ENCODE assay signal across 7 cellular contexts in the genomic region with DNA sequence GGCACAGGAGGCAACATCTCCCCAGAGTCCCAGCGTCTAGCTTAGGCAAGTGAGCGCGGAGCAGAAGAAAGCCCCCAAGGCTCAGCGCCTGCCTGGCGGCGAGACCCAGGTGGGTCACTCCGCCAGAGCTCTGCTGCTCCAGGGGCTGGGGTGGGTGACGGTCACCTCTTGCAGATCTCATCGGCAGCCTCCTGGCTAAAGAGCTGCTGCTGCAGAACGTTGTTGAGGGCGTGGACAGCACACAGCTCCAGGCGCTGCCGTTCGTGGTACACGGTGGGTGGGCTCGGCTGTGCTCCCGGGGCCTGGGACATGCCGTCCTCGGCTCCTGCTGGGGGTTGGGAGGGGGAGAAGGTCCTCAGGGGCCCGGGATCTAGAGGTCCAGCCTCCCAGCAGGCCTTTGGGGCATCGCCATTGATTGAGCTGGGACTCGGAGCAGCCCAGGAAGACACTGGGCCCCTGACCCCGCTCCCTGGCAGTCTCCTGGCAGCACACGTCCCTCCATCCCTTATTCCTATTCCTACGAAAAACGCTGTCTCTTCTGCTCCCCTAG. TPM values are rescaled to one million over a fixed set of nuclear protein-coding genes. Genes with fewer than 3 reads are reported as not detected.
DNase-seq lines count a peak whose midpoint lies in the region; ATAC-seq, FAIRE-seq and TF ChIP-seq lines count a peak whose summit lies in the region.

No MANE protein-coding gene starts in this region.

- H3K4me1 ChIP-seq in HUES48 (ENCODE audit: control insufficient read depth, insufficient read depth, low read length) (no peaks in the 10 kb centered on the region; the same call in 1 of the 2 replicates), adipocyte (ENCODE audit: control insufficient read depth, insufficient read depth, low read length) (peaks cover 8% of the 10 kb centered on the region), keratinocyte (ENCODE audit: control insufficient read depth, extremely low read depth, insufficient read depth, low read length) (peaks cover 4% of the 10 kb centered on the region)

- H3K27me3 ChIP-seq in HUES48 (ENCODE audit: control insufficient read depth, insufficient read depth, low read length) (peaks cover 4% of the 10 kb centered on the region), adipocyte (replicated peaks; ENCODE audit: control insufficient read depth, insufficient read depth, low read length) (no peaks in the 10 kb centered on the region), keratinocyte (ENCODE audit: control insufficient read depth, extremely low read depth, insufficient read depth, low read length) (peaks cover 3% of the 10 kb centered on the region)

- H3K9me3 ChIP-seq in HUES48 (ENCODE audit: control insufficient read depth, insufficient read depth, low read length) (no peaks in the 10 kb centered on the region), adipocyte (ENCODE audit: control insufficient read depth, low read length) (no peaks in the 10 kb centered on the region), keratinocyte (ENCODE audit: control insufficient read depth, low read depth, low read length) (no peaks in the 10 kb centered on the region)

- peak overlapping the region; percentile 49 for H2AFZ ChIP-seq in keratinocyte (ENCODE audit: control insufficient read depth, low read length)

- H3K36me3 ChIP-seq in HUES48 (ENCODE audit: control insufficient read depth, insufficient read depth, low read length): no peaks in the 10 kb centered on the region
- no peaks in the 10 kb centered on the region for H3K36me3 ChIP-seq in adipocyte (ENCODE audit: control insufficient read depth, insufficient read depth, low read length, severe bottlenecking)
- peaks cover 0 to 1% of the 10 kb centered on the region in 2 experiments for H3K36me3 ChIP-seq in keratinocyte (ENCODE audit: control insufficient read depth in 2 of 2, extremely low read depth in 1 of 2, insufficient read depth in 2 of 2, low read length in 2 of 2)

- no peak for ATAC-seq in GM21367 (IDR thresholded peaks at IDR 0.05; ENCODE audit: unreplicated experiment)
- no peak for ATAC-seq in HG03460 (IDR thresholded peaks at IDR 0.05; ENCODE audit: unreplicated experiment)

- DNase-seq in adipocyte (ENCODE audit: low read depth): peak; percentile 40
- no peak for DNase-seq in keratinocyte (ENCODE audit: low read depth, low spot score)
- DNase-seq in substantia nigra (lab: John Stamatoyannopoulos, UW): peak in 5 of 49 donors; percentile 11 to 51 (median 45)
- DNase-seq in effector CD8-positive, alpha-beta T cell (lab: John Stamatoyannopoulos, UW): no peak

- peak overlapping the region; percentile 91 for H3K4me2 ChIP-seq in keratinocyte (ENCODE audit: control insufficient read depth, extremely low read depth, insufficient read depth, low read depth, low read length)

- peaks cover 5% of the 10 kb centered on the region for H3K79me2 ChIP-seq in keratinocyte (ENCODE audit: control insufficient read depth, insufficient read depth, low read length)

- dilution Hi-C loops in keratinocyte (cut with MboI; ENCODE audit: extremely low pct_ligation_motif_present, low sequenced_read_pairs): no loop called here

- FAIRE-seq in keratinocyte (lab: Jason Lieb, UNC): no peak

- H3K27ac ChIP-seq in HUES48 (ENCODE audit: low read depth, low read length) (no peak overlapping the region), keratinocyte (ENCODE audit: control insufficient read depth, insufficient read depth, low read length) (peak overlapping the region; percentile 68), substantia nigra (ENCODE audit: low read depth, low read length, poor library complexity, severe bottlenecking) (peak overlapping the region; percentile 98)

- H3K4me3 ChIP-seq in HUES48 (ENCODE audit: low read depth, low read length): peak overlapping the region; percentile 71
- H3K4me3 ChIP-seq in adipocyte (ENCODE audit: low read length): peak overlapping the region; percentile 98
- H3K4me3 ChIP-seq in keratinocyte (ENCODE audit: control insufficient read depth in 2 of 3, extremely low read depth in 1 of 3, insufficient read depth in 2 of 3, low read depth in 1 of 3, low read length in 3 of 3): peak overlapping the region; percentile 68 to 94 (median 91)

- H4K20me1 ChIP-seq in keratinocyte (ENCODE audit: control insufficient read depth, extremely low read depth, insufficient read depth, low read length): no peaks in the 10 kb centered on the region

- no peaks in the 10 kb centered on the region for H3K9me1 ChIP-seq in keratinocyte (ENCODE audit: control insufficient read depth, extremely low read depth, insufficient read depth, low read length)

- H3K9ac ChIP-seq in HUES48 (ENCODE audit: low read depth, low read length) (no peak overlapping the region), adipocyte (ENCODE audit: low read length) (peak overlapping the region; percentile 97), keratinocyte (ENCODE audit: control insufficient read depth, extremely low read depth, insufficient read depth, low read length) (peak overlapping the region; percentile 81)

- no peak for TF ChIP-seq CTCF in keratinocyte (optimal IDR thresholded peaks at IDR 0.05 in 1 of 3, IDR thresholded peaks at IDR 0.05 in 1 of 3, conservative IDR thresholded peaks at IDR 0.05 in 1 of 3; ENCODE audit: extremely low read depth in 1 of 3, insufficient read depth in 2 of 3, low read length in 3 of 3)

RNA-seq across cellular contexts. Expression of a gene that starts 0.8 kb away (rescaled TPM):
- polyA plus RNA-seq in keratinocyte: 18.7 to 48.7 TPM (median 21.0 TPM) in 3 replicates
- polyA plus RNA-seq in keratinocyte (2011; ENCODE audit: low read depth): 5.1 TPM
- polyA plus RNA-seq in keratinocyte (2011; cell fraction: cytosol; rRNA removed): 10.5 and 42.5 TPM in 2 replicates
- 11.3 and 18.3 TPM in 2 replicates for polyA plus RNA-seq in keratinocyte (2011; cell fraction: nucleus; rRNA removed)
- 18.1 and 49.9 TPM in 2 replicates for polyA plus RNA-seq in keratinocyte (2012; ENCODE audit: low replicate concordance)
- 4.3 to 6.3 TPM (median 4.6 TPM) in 3 replicates for polyA minus RNA-seq in keratinocyte
- 43.2 TPM for polyA minus RNA-seq in keratinocyte (2011; cell fraction: cytosol; rRNA and poly(A)+ RNA removed)
- 3.6 and 4.1 TPM in 2 replicates for polyA minus RNA-seq in keratinocyte (2011; cell fraction: nucleus; rRNA and poly(A)+ RNA removed)

RNA-seq across cellular contexts. Expression of a gene that starts 3.5 kb away (rescaled TPM):
- not detected in 3 replicates for polyA plus RNA-seq in keratinocyte
- polyA plus RNA-seq in keratinocyte (2011; ENCODE audit: low read depth): not detected
- not detected in 2 replicates for polyA plus RNA-seq in keratinocyte (2011; cell fraction: cytosol; rRNA removed)
- polyA plus RNA-seq in keratinocyte (2011; cell fraction: nucleus; rRNA removed): not detected in 2 replicates
- 0.24 and 0.52 TPM in 2 replicates for polyA plus RNA-seq in keratinocyte (2012; ENCODE audit: low replicate concordance)
- not detected in 3 replicates for polyA minus RNA-seq in keratinocyte
- not detected for polyA minus RNA-seq in keratinocyte (2011; cell fraction: cytosol; rRNA and poly(A)+ RNA removed)
- polyA minus RNA-seq in keratinocyte (2011; cell fraction: nucleus; rRNA and poly(A)+ RNA removed): not detected in 2 replicates

RNA-seq across cellular contexts. Expression of a gene that starts 33.5 kb away (rescaled TPM):
- 0.37 to 0.83 TPM (median 0.64 TPM) in 3 replicates for polyA plus RNA-seq in keratinocyte
- not detected for polyA plus RNA-seq in keratinocyte (2011; ENCODE audit: low read depth)
- polyA plus RNA-seq in keratinocyte (2011; cell fraction: cytosol; rRNA removed): 0.51 and 1.8 TPM in 2 replicates
- polyA plus RNA-seq in keratinocyte (2011; cell fraction: nucleus; rRNA removed): 0.66 and 1.4 TPM in 2 replicates
- polyA plus RNA-seq in keratinocyte (2012; ENCODE audit: low replicate concordance): 1.0 and 1.9 TPM in 2 replicates
- 0.23 to 4.1 TPM (median 0.51 TPM) in 3 replicates for polyA minus RNA-seq in keratinocyte
- polyA minus RNA-seq in keratinocyte (2011; cell fraction: cytosol; rRNA and poly(A)+ RNA removed): 2.1 TPM
- 0.42 TPM in 1 of 2 replicates, not detected in the other for polyA minus RNA-seq in keratinocyte (2011; cell fraction: nucleus; rRNA and poly(A)+ RNA removed)

RNA-seq across cellular contexts. Expression of a gene that starts 33.9 kb away (rescaled TPM):
- 26.7 to 36.9 TPM (median 32.3 TPM) in 3 replicates for polyA plus RNA-seq in keratinocyte
- 3.7 TPM for polyA plus RNA-seq in keratinocyte (2011; ENCODE audit: low read depth)
- 14.3 and 30.6 TPM in 2 replicates for polyA plus RNA-seq in keratinocyte (2011; cell fraction: cytosol; rRNA removed)
- polyA plus RNA-seq in keratinocyte (2011; cell fraction: nucleus; rRNA removed): 35.0 and 40.0 TPM in 2 replicates
- polyA plus RNA-seq in keratinocyte (2012; ENCODE audit: low replicate concordance): 16.5 and 49.2 TPM in 2 replicates
- polyA minus RNA-seq in keratinocyte: 9.3 to 22.8 TPM (median 9.6 TPM) in 3 replicates
- polyA minus RNA-seq in keratinocyte (2011; cell fraction: cytosol; rRNA and poly(A)+ RNA removed): 52.6 TPM
- 23.0 and 29.8 TPM in 2 replicates for polyA minus RNA-seq in keratinocyte (2011; cell fraction: nucleus; rRNA and poly(A)+ RNA removed)

RNA-seq across cellular contexts. Expression of a gene that starts 58.0 kb away (rescaled TPM):
- not detected in 3 replicates for polyA plus RNA-seq in keratinocyte
- polyA plus RNA-seq in keratinocyte (2011; ENCODE audit: low read depth): not detected
- polyA plus RNA-seq in keratinocyte (2011; cell fraction: cytosol; rRNA removed): not detected in 2 replicates
- not detected in 2 replicates for polyA plus RNA-seq in keratinocyte (2011; cell fraction: nucleus; rRNA removed)
- 0.03 TPM in 1 of 2 replicates, not detected in the other for polyA plus RNA-seq in keratinocyte (2012; ENCODE audit: low replicate concordance)
- not detected in 3 replicates for polyA minus RNA-seq in keratinocyte
- polyA minus RNA-seq in keratinocyte (2011; cell fraction: cytosol; rRNA and poly(A)+ RNA removed): not detected
- not detected in 2 replicates for polyA minus RNA-seq in keratinocyte (2011; cell fraction: nucleus; rRNA and poly(A)+ RNA removed)
